26 cellular contexts compared by ENCODE assay signal in genomic region chr21:40191616-40192015, GRCh38.
A peak's percentile ranks its signal among the peaks of the same experiment; 100 is the strongest.
DNase-seq lines count a peak whose midpoint lies in the region.
"Had no signal": no experiment of that assay in that cellular context is flagged by ENCODE, and none has a peak within 500 bp of the region (broad histone marks: within the 10 kb centered on the region; RNA-seq: fewer than 3 reads in every experiment).

No MANE protein-coding gene starts in this region.

- no peaks in the 10 kb centered on the region for H3K27me3 ChIP-seq in trophoblast cell (ENCODE audit: insufficient read depth, low read length)
- H3K27me3 ChIP-seq: BE2C; BLaER1; BLaER1 treated with 17β-estradiol and CSF1 and Interleukin-3, amounts not matched to agents 10 nM and 100 nM had no signal

- DNase-seq in trophoblast cell (peak; percentile 53 to 81), EL (no peak)
- DNase-seq: 8988T; ACHN; AML-193; BE2C; C1 segment of cervical spinal cord; Caco-2; Calu3; CD4-positive, alpha-beta memory T cell; CD4-positive, alpha-beta T cell; CD4-positive, CD25-positive, alpha-beta regulatory T cell; CD8-positive, alpha-beta memory T cell; CD8-positive, alpha-beta T cell; COR-L47; DMS 273 treated with DMSO at 0.1 percent for 48 hours; DMS153; DMS53; DMS79; DMS79 treated with DMSO at 0.1 percent for 48 hours; DND-41 had no signal

- H2BK5ac ChIP-seq in trophoblast cell (ENCODE audit: low read depth, low read length, poor library complexity), result no peak overlapping the region

- no peaks in the 10 kb centered on the region for H3K36me3 ChIP-seq in trophoblast cell (ENCODE audit: control insufficient read depth in 1 of 2, insufficient read depth in 2 of 2, low read length in 2 of 2)
- H3K36me3 ChIP-seq: BE2C; BLaER1; BLaER1 treated with 17β-estradiol and CSF1 and Interleukin-3, amounts not matched to agents 10 nM and 100 nM had no signal

- H3K4me2 ChIP-seq in trophoblast cell (ENCODE audit: low read length), result no peak overlapping the region
- H3K4me2 ChIP-seq: A549; BLaER1; BLaER1 treated with 17β-estradiol and CSF1 and Interleukin-3, amounts not matched to agents 10 nM and 100 nM had no signal

- H4K91ac ChIP-seq in trophoblast cell (ENCODE audit: low read depth, low read length), result no peak overlapping the region

- H3K9me3 ChIP-seq in trophoblast cell (ENCODE audit: insufficient read depth, low read depth, low read length), result no peaks in the 10 kb centered on the region
- H3K9me3 ChIP-seq: A549, BE2C, Caco-2 had no signal

- H3K79me2 ChIP-seq in trophoblast cell (ENCODE audit: control insufficient read depth, insufficient read depth, low read length, poor library complexity), result no peaks in the 10 kb centered on the region

- no CpG with 5 or more reads among the region's 3 CpGs for WGBS in trophoblast cell (ENCODE audit: extremely low coverage, insufficient coverage, insufficient read length)

- H2BK120ac ChIP-seq in trophoblast cell (ENCODE audit: insufficient read depth, low read length, poor library complexity), result no peak overlapping the region

- H3K4me1 ChIP-seq in trophoblast cell (ENCODE audit: control insufficient read depth in 1 of 2, insufficient read depth in 2 of 2, low read length in 2 of 2), result no peaks in the 10 kb centered on the region
- H3K4me1 ChIP-seq: A549, BE2C, Caco-2 had no signal

- no peaks in the 10 kb centered on the region for H3K79me1 ChIP-seq in trophoblast cell (ENCODE audit: low read length)

- no peak overlapping the region for H3K9ac ChIP-seq in trophoblast cell (ENCODE audit: low read length)
- H3K9ac ChIP-seq: BLaER1; BLaER1 treated with 17β-estradiol and CSF1 and Interleukin-3, amounts not matched to agents 10 nM and 100 nM had no signal

- H2AK5ac ChIP-seq in trophoblast cell (ENCODE audit: low read length), result no peak overlapping the region

- H3K14ac ChIP-seq in trophoblast cell (ENCODE audit: low read length), result no peak overlapping the region

- no peak overlapping the region for H3K4ac ChIP-seq in trophoblast cell (ENCODE audit: low read depth, low read length)

- H3K23ac ChIP-seq in trophoblast cell (ENCODE audit: low read length), result no peak overlapping the region

- no peak overlapping the region for H4K8ac ChIP-seq in trophoblast cell (ENCODE audit: low read depth, low read length)

- no peak overlapping the region for H3K27ac ChIP-seq in trophoblast cell (ENCODE audit: low read depth, low read length)
- H3K27ac ChIP-seq: 22Rv1; A549; BLaER1; BLaER1 treated with 17β-estradiol and CSF1 and Interleukin-3, amounts not matched to agents 10 nM and 100 nM; C4-2B had no signal

- no peak overlapping the region for H2BK12ac ChIP-seq in trophoblast cell (ENCODE audit: low read length)

- H3K18ac ChIP-seq in trophoblast cell (ENCODE audit: low read length), result no peak overlapping the region

- H3K4me3 ChIP-seq in trophoblast cell (ENCODE audit: low read depth, low read length), result no peak overlapping the region
- H3K4me3 ChIP-seq: A549; BLaER1; BLaER1 treated with 17β-estradiol and CSF1 and Interleukin-3, amounts not matched to agents 10 nM and 100 nM had no signal

- no peak overlapping the region for H4K12ac ChIP-seq in trophoblast cell (ENCODE audit: low read depth, low read length)

- H2AFZ ChIP-seq in trophoblast cell (ENCODE audit: insufficient read depth, low read length, poor library complexity), result no peak overlapping the region
